8 cellular contexts compared by ENCODE assay signal in genomic region chr1:20521960-20522861, GRCh38. TPM values are rescaled to one million over a fixed set of nuclear protein-coding genes. Genes with fewer than 3 reads are reported as not detected.
A peak's percentile ranks its signal among the peaks of the same experiment; 100 is the strongest.
DNase-seq lines count a peak whose midpoint lies in the region; ATAC-seq and TF ChIP-seq lines count a peak whose summit lies in the region.

No MANE protein-coding gene starts in this region.

- peak; percentile 92 for TF ChIP-seq CTCF in Loucy (conservative IDR thresholded peaks at IDR 0.05; ENCODE audit: low read length)
- TF ChIP-seq CTCF in omental fat pad (IDR thresholded peaks at IDR 0.05): peak in 2 of 3 donors; percentile 28 to 89
- peak; percentile 88 for TF ChIP-seq CTCF in thoracic aorta (IDR thresholded peaks at IDR 0.05)

- H3K4me1 ChIP-seq in Loucy (ENCODE audit: insufficient read depth, low read length, poor library complexity, severe bottlenecking): no peaks in the 10 kb centered on the region
- H3K4me1 ChIP-seq in thoracic aorta (ENCODE audit: control insufficient read depth in 1 of 2, low read depth in 2 of 2): no peaks in the 10 kb centered on the region

- ATAC-seq in omental fat pad (ENCODE audit: low FRiP score) (peak; percentile 57), thoracic aorta (ENCODE audit: insufficient number of reproducible peaks, low FRiP score, low read depth) (no peak), GM21529 (IDR thresholded peaks at IDR 0.05; ENCODE audit: unreplicated experiment) (no peak)

- no peaks in the 10 kb centered on the region for H3K9me2 ChIP-seq in Loucy (replicated peaks; ENCODE audit: low read depth, low read length)

- no peaks in the 10 kb centered on the region for H3F3A ChIP-seq in Loucy (ENCODE audit: low read depth)

- H3K36me3 ChIP-seq in Loucy (ENCODE audit: insufficient read depth, low read length) (no peaks in the 10 kb centered on the region), thoracic aorta (no peaks in the 10 kb centered on the region)

- no peak overlapping the region for H3K27ac ChIP-seq in thoracic aorta

- H3K79me2 ChIP-seq in Loucy (ENCODE audit: insufficient read depth, low read length): no peaks in the 10 kb centered on the region

- DNase-seq in DMS79 treated with DMSO at 0.1 percent for 48 hours (lab: John Stamatoyannopoulos, UW): peak; percentile 79
- DNase-seq in SHP77 (lab: John Stamatoyannopoulos, UW): peak; percentile 38 to 59
- DNase-seq in activated effector memory CD4-positive, alpha-beta T cell treated with Interleukin-2 at 50 U/mL for 16 hours: peak; percentile 33
- DNase-seq in germinal center (ENCODE audit: low spot score): peak; percentile 52
- DNase-seq in omental fat pad (ENCODE audit: low spot score): peak; percentile 90
- DNase-seq in thoracic aorta (ENCODE audit: low spot score): peak; percentile 43

- no peak overlapping the region for H3K4me3 ChIP-seq in Loucy (ENCODE audit: low read length, poor library complexity, severe bottlenecking)
- H3K4me3 ChIP-seq in thoracic aorta: no peak overlapping the region

- no peaks in the 10 kb centered on the region for H3K27me3 ChIP-seq in Loucy (ENCODE audit: insufficient read depth, low read length, poor library complexity, severe bottlenecking)
- H3K27me3 ChIP-seq in thoracic aorta (replicated peaks; ENCODE audit: insufficient read depth): no peaks in the 10 kb centered on the region

- H4K20me1 ChIP-seq in Loucy (ENCODE audit: insufficient read depth, low read length, poor library complexity, severe bottlenecking): no peaks in the 10 kb centered on the region

- H3K4me2 ChIP-seq in Loucy (ENCODE audit: low read depth, low read length, poor library complexity, severe bottlenecking): no peak overlapping the region

- H2AFZ ChIP-seq in Loucy (ENCODE audit: low read length): no peak overlapping the region

- no peaks in the 10 kb centered on the region for H3K9me3 ChIP-seq in Loucy (ENCODE audit: insufficient read depth, low read depth, low read length)
- no peaks in the 10 kb centered on the region for H3K9me3 ChIP-seq in thoracic aorta

- H3K9ac ChIP-seq in Loucy (ENCODE audit: low read depth, low read length, poor library complexity, severe bottlenecking): no peak overlapping the region

RNA-seq across cellular contexts. Expression of gene MUL1, which starts 14.3 kb away (rescaled TPM):
- total RNA-seq in omental fat pad (10 to 100 TPM; 22.1 to 36.4 (median 27.1) TPM), thoracic aorta (10 to 100 TPM; 27.2 to 41.8 TPM)

RNA-seq across cellular contexts. Expression of gene FAM43B, which starts 30.2 kb away (rescaled TPM):
- total RNA-seq in omental fat pad: 1 to 10 TPM in 1 of 4 donors, under 1 TPM in 3; 0.31 to 2.2 (median 0.70) TPM
- total RNA-seq in thoracic aorta: 1 to 10 TPM in 1 of 2 donors, under 1 TPM in 1; 0.27 to 3.0 TPM

RNA-seq across cellular contexts. Expression of gene CAMK2N1, which starts 36.2 kb away (rescaled TPM):
- total RNA-seq in omental fat pad (1 to 10 TPM; 4.4 to 6.5 (median 5.4) TPM), thoracic aorta (10 to 100 TPM in 1 of 2 donors, 1 to 10 TPM in 1; 7.3 to 15.9 TPM)

Comparison
In these comparisons a context has a peak if more than half of its experiments do, and no peak if none do; other contexts are left out.
1. DNase-seq: peak in every context shown above with its lines; median percentile 90 in omental fat pad; 79 in DMS79 treated with DMSO at 0.1 percent for 48 hours; 52 in germinal center; 48 in SHP77; 43 in thoracic aorta; 33 in activated effector memory CD4-positive, alpha-beta T cell treated with Interleukin-2 at 50 U/mL for 16 hours.